In genomic region chr1:168618887-168619286, GRCh38 we compare ENCODE assay signal across 2 cellular contexts.
TF ChIP-seq lines count a peak whose summit lies in the region.

No MANE protein-coding gene starts in this region.

TF ChIP-seq in A549, 52 proteins besides CTCF, POLR2A, EP300 and RAD21:
- no peak for TF ChIP-seq EHF (CRISPR knock-in tag; IDR thresholded peaks at IDR 0.05)
- TF ChIP-seq MAFK (IDR thresholded peaks at IDR 0.05; ENCODE audit: partially characterized antibody), result peak; percentile 79
- no peak for TF ChIP-seq MAZ (IDR thresholded peaks at IDR 0.05; ENCODE audit: borderline replicate concordance, low read depth, low read length)
- TF ChIP-seq SMC3 (IDR thresholded peaks at IDR 0.05), result no peak

TF ChIP-seq in K562, 482 proteins besides CTCF, POLR2A, EP300 and RAD21:
- peak; percentile 61; the same call in 1 of the 2 replicates for TF ChIP-seq MAFK (IDR thresholded peaks at IDR 0.05; ENCODE audit: low read length)
- no peak for TF ChIP-seq SOX6 (IDR thresholded peaks at IDR 0.05)
- TF ChIP-seq C11orf30 (IDR thresholded peaks at IDR 0.05; ENCODE audit: low read depth), result peak; percentile 72
- TF ChIP-seq HOMEZ (CRISPR knock-in tag; IDR thresholded peaks at IDR 0.05), result no peak
- TF ChIP-seq MAFF (IDR thresholded peaks at IDR 0.05; ENCODE audit: low read length), result peak; percentile 71
- TF ChIP-seq ZNF316 (IDR thresholded peaks at IDR 0.05), result peak; percentile 86
- peak; percentile 90 for TF ChIP-seq MAFG (tag; conservative IDR thresholded peaks at IDR 0.05)
- TF ChIP-seq BHLHE40 (IDR thresholded peaks at IDR 0.05; ENCODE audit: low read length), result no peak
